In the genomic region with DNA sequence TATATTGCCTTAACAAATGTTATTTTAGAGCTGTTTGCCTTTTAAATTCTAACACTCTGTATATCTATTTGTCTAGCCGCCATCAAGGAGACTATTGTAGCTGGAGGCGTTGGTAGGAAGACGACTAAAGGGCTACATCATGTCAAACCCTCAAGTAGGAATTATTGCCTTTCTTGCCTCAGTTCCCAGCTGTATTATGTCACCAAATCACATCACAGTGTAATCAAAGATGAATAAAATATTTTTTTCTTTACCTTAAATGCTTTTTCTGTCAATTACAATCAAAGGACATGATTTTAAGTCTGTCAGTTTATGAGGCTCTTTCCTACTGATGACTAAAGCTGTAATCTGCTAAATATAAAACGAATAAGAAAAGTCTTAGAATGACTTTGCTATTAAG, we compare ENCODE assay signal across 6 cellular contexts.
"Had no signal": no experiment of that assay in that cellular context is flagged by ENCODE, and none has a peak within 500 bp of the region (broad histone marks: within the 10 kb centered on the region; RNA-seq: fewer than 3 reads in every experiment).

No MANE protein-coding gene starts in this region.

- H3K27ac Mint-ChIP-seq: IgD-negative memory B cell had no signal

- DNase-seq: IMR-90, KBM-7 had no signal

- H3K4me3 Mint-ChIP-seq: IgD-negative memory B cell had no signal

- H3K4me1 Mint-ChIP-seq: IgD-negative memory B cell had no signal

- ATAC-seq: HepG2, K562 had no signal

- H3K27ac ChIP-seq: HL-60 had no signal

- H3K4me3 ChIP-seq: K562 had no signal

- H3K27me3 Mint-ChIP-seq: IgD-negative memory B cell had no signal

- H3K36me3 Mint-ChIP-seq: IgD-negative memory B cell had no signal
